8 cellular contexts compared by ENCODE assay signal in genomic region chr18:23992119-23992940, GRCh38. TPM values are rescaled to one million over a fixed set of nuclear protein-coding genes. Genes with fewer than 3 reads are reported as not detected.
A peak's percentile ranks its signal among the peaks of the same experiment; 100 is the strongest.
DNase-seq lines count a peak whose midpoint lies in the region; TF ChIP-seq lines count a peak whose summit lies in the region.

No MANE protein-coding gene starts in this region.

- H3K27ac ChIP-seq in adrenal gland: peak overlapping the region; percentile 0 to 81 (median 42)

- no TSS peak for BruUV-seq in Caco-2 (replicated peaks; lab: Mats Ljungman, UMichigan)

- no peaks in the 10 kb centered on the region for H3K27me3 ChIP-seq in adrenal gland
- no peaks in the 10 kb centered on the region for H3K27me3 ChIP-seq in H7 (ENCODE audit: control insufficient read depth, insufficient read depth, low read length)
- H3K27me3 ChIP-seq in Caco-2 (replicated peaks; ENCODE audit: control insufficient read depth, insufficient read depth, low read length): no peaks in the 10 kb centered on the region

- DNase-seq in DMS153 treated with DMSO at 0.1 percent for 48 hours (lab: John Stamatoyannopoulos, UW; ENCODE audit: unreplicated experiment) (peak; percentile 39), NCI-H69 (lab: John Stamatoyannopoulos, UW) (peak; percentile 97), adrenal gland (peak; percentile 73 to 90 (median 85)), medulla oblongata (ENCODE audit: extremely low spot score) (peak; percentile 65), DMS114 treated with DMSO at 0.1 percent for 48 hours (lab: John Stamatoyannopoulos, UW; ENCODE audit: unreplicated experiment) (no peak), GM03348 (ENCODE audit: low spot score) (no peak), H7 (no peak), Caco-2 (no peak)

- no peak for TF ChIP-seq CTCF in adrenal gland (IDR thresholded peaks at IDR 0.05)
- TF ChIP-seq CTCF in Caco-2 (IDR thresholded peaks at IDR 0.05; ENCODE audit: insufficient read depth in 1 of 2, low read depth in 1 of 2, low read length in 1 of 2, severe bottlenecking in 1 of 2, unreplicated experiment in 1 of 2): no peak

- peak in 1 of 2 donors; percentile 60 for TF ChIP-seq POLR2A in adrenal gland (IDR thresholded peaks at IDR 0.05)

- WGBS in adrenal gland, 4 donors: 29 to 48% (median 41%) methylated on average over 7 of the region's 7 CpGs

- no peaks in the 10 kb centered on the region for H3K4me1 Mint-ChIP-seq in Caco-2 (ENCODE audit: low read depth, unreplicated experiment)

- CTCF ChIA-PET in Caco-2 (lab: Charles Lee): no interaction called here

- peaks cover 2% of the 10 kb centered on the region for H3K27me3 Mint-ChIP-seq in Caco-2 (ENCODE audit: insufficient read depth, unreplicated experiment)

- POLR2A ChIA-PET in Caco-2 (lab: Charles Lee): no interaction called here

- no peaks in the 10 kb centered on the region for H3K9me3 Mint-ChIP-seq in Caco-2 (ENCODE audit: unreplicated experiment)

- H3K36me3 Mint-ChIP-seq in Caco-2 (ENCODE audit: insufficient read depth, unreplicated experiment): no peaks in the 10 kb centered on the region

- no peak overlapping the region for H3K4me3 ChIP-seq in adrenal gland
- H3K4me3 ChIP-seq in H7 (ENCODE audit: insufficient read depth, low read depth, low read length): no peak overlapping the region
- no peak overlapping the region for H3K4me3 ChIP-seq in Caco-2 (ENCODE audit: low read depth, low read length)

- no peak overlapping the region for H3K27ac Mint-ChIP-seq in Caco-2 (ENCODE audit: unreplicated experiment)

- H3K9me3 ChIP-seq in adrenal gland (replicated peaks in 1 of 3) (no peaks in the 10 kb centered on the region), Caco-2 (no peaks in the 10 kb centered on the region)

- intact Hi-C loops in adrenal gland (cut with DNase I): no loop called here
- intact Hi-C loops in Caco-2 (cut with micrococcal nuclease; ENCODE audit: unreplicated experiment): no loop called here

- H3K4me1 ChIP-seq in adrenal gland (replicated peaks in 1 of 2) (peaks cover 9 to 27% of the 10 kb centered on the region in 2 donors), Caco-2 (no peaks in the 10 kb centered on the region)

- no peak overlapping the region for H3K4me3 Mint-ChIP-seq in Caco-2 (ENCODE audit: unreplicated experiment)

- H3K36me3 ChIP-seq in adrenal gland (replicated peaks in 1 of 2) (no peaks in the 10 kb centered on the region), H7 (replicated peaks; ENCODE audit: control insufficient read depth, insufficient read depth, low read length) (no peaks in the 10 kb centered on the region), Caco-2 (ENCODE audit: control insufficient read depth, insufficient read depth, low read length) (no peaks in the 10 kb centered on the region)

RNA-seq across cellular contexts. Expression of gene TTC39C, which starts 22.2 kb away (rescaled TPM):
- 10 to 100 TPM; 37.9 to 77.6 (median 51.0) TPM for total RNA-seq in adrenal gland
- polyA plus RNA-seq in adrenal gland: 10 to 100 TPM; 31.2 to 53.5 (median 35.9) TPM
- total RNA-seq in H7 (2014; rRNA removed; shearing (Covaris generic)): 16.2 and 17.4 TPM in 2 replicates
- 9.1 and 9.3 TPM in 2 replicates for total RNA-seq in Caco-2 (2022)

Comparison
In these comparisons a context has a peak if more than half of its experiments do, and no peak if none do; other contexts are left out.
1. DNase-seq: peak in DMS153 treated with DMSO at 0.1 percent for 48 hours (single experiment), NCI-H69 (single experiment), adrenal gland (7 of 7) and medulla oblongata (single experiment); none in DMS114 treated with DMSO at 0.1 percent for 48 hours (single experiment), GM03348 (single experiment), H7 (single experiment) and Caco-2 (0 of 2).